In the genomic region with DNA sequence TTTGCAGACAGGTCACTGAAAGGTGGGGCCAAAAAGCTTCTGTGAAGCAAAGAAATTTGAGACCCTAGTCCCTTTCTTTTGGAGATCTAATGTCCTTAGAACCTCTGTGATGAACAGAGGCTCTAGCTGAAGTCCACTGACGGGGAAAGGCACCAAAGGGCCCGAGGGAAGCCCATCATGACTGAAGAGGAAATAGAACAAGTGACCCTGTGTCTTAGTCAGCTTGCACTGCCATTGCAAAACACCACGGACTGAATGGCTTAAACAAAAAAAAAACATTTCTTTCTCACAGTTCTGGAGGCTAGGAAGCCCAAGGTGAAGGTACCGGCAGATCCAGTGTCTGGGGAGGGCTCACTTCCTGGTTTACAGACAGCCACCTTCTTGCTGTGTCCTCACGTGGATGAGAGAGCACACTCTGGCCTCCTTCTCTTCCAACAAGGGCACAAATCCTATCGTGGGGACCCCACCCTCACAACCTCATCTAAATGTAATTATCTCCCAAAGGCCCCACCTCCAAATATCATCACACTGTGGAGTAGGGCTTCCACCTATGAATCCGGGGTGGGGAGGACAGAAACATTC, we compare ENCODE assay signal across 1 cellular context.
TF ChIP-seq lines count a peak whose summit lies in the region.

No MANE protein-coding gene starts in this region.

TF ChIP-seq in WTC11, 78 proteins besides CTCF, POLR2A, EP300 and RAD21 (continued from another document):
- TF ChIP-seq, protein P1, sequence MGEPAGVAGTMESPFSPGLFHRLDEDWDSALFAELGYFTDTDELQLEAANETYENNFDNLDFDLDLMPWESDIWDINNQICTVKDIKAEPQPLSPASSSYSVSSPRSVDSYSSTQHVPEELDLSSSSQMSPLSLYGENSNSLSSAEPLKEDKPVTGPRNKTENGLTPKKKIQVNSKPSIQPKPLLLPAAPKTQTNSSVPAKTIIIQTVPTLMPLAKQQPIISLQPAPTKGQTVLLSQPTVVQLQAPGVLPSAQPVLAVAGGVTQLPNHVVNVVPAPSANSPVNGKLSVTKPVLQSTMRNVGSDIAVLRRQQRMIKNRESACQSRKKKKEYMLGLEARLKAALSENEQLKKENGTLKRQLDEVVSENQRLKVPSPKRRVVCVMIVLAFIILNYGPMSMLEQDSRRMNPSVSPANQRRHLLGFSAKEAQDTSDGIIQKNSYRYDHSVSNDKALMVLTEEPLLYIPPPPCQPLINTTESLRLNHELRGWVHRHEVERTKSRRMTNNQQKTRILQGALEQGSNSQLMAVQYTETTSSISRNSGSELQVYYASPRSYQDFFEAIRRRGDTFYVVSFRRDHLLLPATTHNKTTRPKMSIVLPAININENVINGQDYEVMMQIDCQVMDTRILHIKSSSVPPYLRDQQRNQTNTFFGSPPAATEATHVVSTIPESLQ (CRISPR knock-in tag; IDR thresholded peaks at IDR 0.05): no peak
- TF ChIP-seq ESRRA (CRISPR knock-in tag; IDR thresholded peaks at IDR 0.05; ENCODE audit: borderline replicate concordance) (no peak), TEAD4 (CRISPR knock-in tag; IDR thresholded peaks at IDR 0.05) (no peak), NFATC4 (CRISPR knock-in tag; IDR thresholded peaks at IDR 0.05) (no peak)
- TF ChIP-seq, protein P2, sequence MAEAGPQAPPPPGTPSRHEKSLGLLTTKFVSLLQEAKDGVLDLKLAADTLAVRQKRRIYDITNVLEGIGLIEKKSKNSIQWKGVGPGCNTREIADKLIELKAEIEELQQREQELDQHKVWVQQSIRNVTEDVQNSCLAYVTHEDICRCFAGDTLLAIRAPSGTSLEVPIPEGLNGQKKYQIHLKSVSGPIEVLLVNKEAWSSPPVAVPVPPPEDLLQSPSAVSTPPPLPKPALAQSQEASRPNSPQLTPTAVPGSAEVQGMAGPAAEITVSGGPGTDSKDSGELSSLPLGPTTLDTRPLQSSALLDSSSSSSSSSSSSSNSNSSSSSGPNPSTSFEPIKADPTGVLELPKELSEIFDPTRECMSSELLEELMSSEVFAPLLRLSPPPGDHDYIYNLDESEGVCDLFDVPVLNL (CRISPR knock-in tag; IDR thresholded peaks at IDR 0.05; ENCODE audit: borderline replicate concordance, low read depth): no peak
- TF ChIP-seq, protein P3, sequence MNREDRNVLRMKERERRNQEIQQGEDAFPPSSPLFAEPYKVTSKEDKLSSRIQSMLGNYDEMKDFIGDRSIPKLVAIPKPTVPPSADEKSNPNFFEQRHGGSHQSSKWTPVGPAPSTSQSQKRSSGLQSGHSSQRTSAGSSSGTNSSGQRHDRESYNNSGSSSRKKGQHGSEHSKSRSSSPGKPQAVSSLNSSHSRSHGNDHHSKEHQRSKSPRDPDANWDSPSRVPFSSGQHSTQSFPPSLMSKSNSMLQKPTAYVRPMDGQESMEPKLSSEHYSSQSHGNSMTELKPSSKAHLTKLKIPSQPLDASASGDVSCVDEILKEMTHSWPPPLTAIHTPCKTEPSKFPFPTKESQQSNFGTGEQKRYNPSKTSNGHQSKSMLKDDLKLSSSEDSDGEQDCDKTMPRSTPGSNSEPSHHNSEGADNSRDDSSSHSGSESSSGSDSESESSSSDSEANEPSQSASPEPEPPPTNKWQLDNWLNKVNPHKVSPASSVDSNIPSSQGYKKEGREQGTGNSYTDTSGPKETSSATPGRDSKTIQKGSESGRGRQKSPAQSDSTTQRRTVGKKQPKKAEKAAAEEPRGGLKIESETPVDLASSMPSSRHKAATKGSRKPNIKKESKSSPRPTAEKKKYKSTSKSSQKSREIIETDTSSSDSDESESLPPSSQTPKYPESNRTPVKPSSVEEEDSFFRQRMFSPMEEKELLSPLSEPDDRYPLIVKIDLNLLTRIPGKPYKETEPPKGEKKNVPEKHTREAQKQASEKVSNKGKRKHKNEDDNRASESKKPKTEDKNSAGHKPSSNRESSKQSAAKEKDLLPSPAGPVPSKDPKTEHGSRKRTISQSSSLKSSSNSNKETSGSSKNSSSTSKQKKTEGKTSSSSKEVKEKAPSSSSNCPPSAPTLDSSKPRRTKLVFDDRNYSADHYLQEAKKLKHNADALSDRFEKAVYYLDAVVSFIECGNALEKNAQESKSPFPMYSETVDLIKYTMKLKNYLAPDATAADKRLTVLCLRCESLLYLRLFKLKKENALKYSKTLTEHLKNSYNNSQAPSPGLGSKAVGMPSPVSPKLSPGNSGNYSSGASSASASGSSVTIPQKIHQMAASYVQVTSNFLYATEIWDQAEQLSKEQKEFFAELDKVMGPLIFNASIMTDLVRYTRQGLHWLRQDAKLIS (CRISPR knock-in tag; IDR thresholded peaks at IDR 0.05; ENCODE audit: borderline replicate concordance): no peak
- TF ChIP-seq, protein P4, sequence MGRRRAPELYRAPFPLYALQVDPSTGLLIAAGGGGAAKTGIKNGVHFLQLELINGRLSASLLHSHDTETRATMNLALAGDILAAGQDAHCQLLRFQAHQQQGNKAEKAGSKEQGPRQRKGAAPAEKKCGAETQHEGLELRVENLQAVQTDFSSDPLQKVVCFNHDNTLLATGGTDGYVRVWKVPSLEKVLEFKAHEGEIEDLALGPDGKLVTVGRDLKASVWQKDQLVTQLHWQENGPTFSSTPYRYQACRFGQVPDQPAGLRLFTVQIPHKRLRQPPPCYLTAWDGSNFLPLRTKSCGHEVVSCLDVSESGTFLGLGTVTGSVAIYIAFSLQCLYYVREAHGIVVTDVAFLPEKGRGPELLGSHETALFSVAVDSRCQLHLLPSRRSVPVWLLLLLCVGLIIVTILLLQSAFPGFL (CRISPR knock-in tag; IDR thresholded peaks at IDR 0.05; ENCODE audit: borderline replicate concordance): no peak
